In the genomic region with DNA sequence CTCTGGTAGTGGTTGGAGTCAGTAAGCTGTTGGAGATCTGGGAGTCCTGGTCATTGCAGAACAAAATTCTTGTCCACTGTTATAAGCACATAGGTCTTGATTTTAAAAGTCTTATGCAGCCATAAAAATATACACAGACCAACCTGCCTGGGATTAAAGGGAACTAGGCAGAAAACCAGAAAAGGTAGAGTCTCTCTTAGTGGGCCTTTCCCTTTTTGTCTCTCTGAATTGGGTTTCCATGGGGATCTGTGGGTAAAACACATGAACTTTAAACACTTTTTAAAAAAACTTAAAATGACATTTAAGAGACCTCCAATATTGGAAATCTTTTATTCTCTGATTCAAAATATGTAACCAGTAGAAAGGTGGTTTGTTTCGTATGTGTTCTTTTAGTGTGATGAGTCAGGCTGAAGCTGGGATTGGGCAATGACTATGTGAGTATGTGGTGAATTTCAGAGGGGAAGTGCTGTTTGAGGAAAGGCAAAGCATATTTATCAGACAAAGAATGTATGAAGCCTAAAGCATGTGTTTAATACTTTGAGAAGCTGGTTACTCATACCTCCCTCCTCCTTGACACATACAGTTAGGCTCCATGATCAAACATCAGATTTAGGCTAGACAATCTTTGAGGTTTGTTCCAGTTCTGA, we compare ENCODE assay signal across 11 cellular contexts. TPM values are rescaled to one million over a fixed set of nuclear protein-coding genes. Genes with fewer than 3 reads are reported as not detected.
DNase-seq lines count a peak whose midpoint lies in the region; ATAC-seq and TF ChIP-seq lines count a peak whose summit lies in the region.
"Had no signal": no experiment of that assay in that cellular context is flagged by ENCODE, and none has a peak within 500 bp of the region (broad histone marks: within the 10 kb centered on the region; RNA-seq: fewer than 3 reads in every experiment).

No MANE protein-coding gene starts in this region.

- ATAC-seq in GM21529 (IDR thresholded peaks at IDR 0.05; ENCODE audit: unreplicated experiment) = no peak
- no peak for ATAC-seq in GM18502 (IDR thresholded peaks at IDR 0.05; ENCODE audit: poor library complexity, unreplicated experiment)

- H3K27ac Mint-ChIP-seq in activated T-helper 2 cell treated with anti-CD3 and anti-CD28 coated beads, Interferon-gamma antibody, Interleukin-2, Interleukin-4, amounts not matched to agents 10 μg/mL and 5 μg/mL and 100 μg/mL, durations not matched to agents 14 hours and 24 hours and 36 hours = peak overlapping the region; percentile 80

- no peak overlapping the region for H3K4me3 ChIP-seq in AG09309 (ENCODE audit: control insufficient read depth, low read depth, low read length)
- H3K4me3 ChIP-seq in kidney epithelial cell (ENCODE audit: low read depth, low read length) = no peak overlapping the region

- intact Hi-C loops in activated T-helper 2 cell treated with anti-CD3 and anti-CD28 coated beads, Interferon-gamma antibody, Interleukin-2, Interleukin-4, amounts not matched to agents 10 μg/mL and 5 μg/mL and 100 μg/mL, durations not matched to agents 14 hours and 24 hours and 36 hours (cut with micrococcal nuclease) = loop anchor here (1.0 to 2.0 kb wide), 3 partner anchors 83 to 163 kb away; a partner anchor contains a TSS

- peaks cover 18% of the 10 kb centered on the region for H3K4me1 Mint-ChIP-seq in activated T-helper 2 cell treated with anti-CD3 and anti-CD28 coated beads, Interferon-gamma antibody, Interleukin-2, Interleukin-4, amounts not matched to agents 10 μg/mL and 5 μg/mL and 100 μg/mL, durations not matched to agents 14 hours and 24 hours and 36 hours (ENCODE audit: low read depth)

- H3K27me3 ChIP-seq in kidney epithelial cell (ENCODE audit: control insufficient read depth, insufficient read depth, low read length) = no peaks in the 10 kb centered on the region
- H3K27me3 ChIP-seq: neutrophil had no signal

- no peak for TF ChIP-seq CTCF in AG09309 (IDR thresholded peaks at IDR 0.05; ENCODE audit: control insufficient read depth, insufficient read depth, low read depth, low read length, missing control alignments)
- TF ChIP-seq CTCF in kidney epithelial cell (IDR thresholded peaks at IDR 0.05; ENCODE audit: insufficient read depth, low read length, poor library complexity, severe bottlenecking) = no peak

- DNase-seq in AG09309 (ENCODE audit: low read depth) (peak; percentile 84), HS-27A (ENCODE audit: low read depth) (peak; percentile 59), kidney epithelial cell (ENCODE audit: low read depth) (peak; percentile 67), NCI-H69 (lab: John Stamatoyannopoulos, UW) (no peak)
- no peak for DNase-seq in activated T-helper 2 cell treated with anti-CD3 and anti-CD28 coated beads, Interferon-gamma antibody, Interleukin-2, Interleukin-4, amounts not matched to agents 10 μg/mL and 5 μg/mL and 100 μg/mL, durations not matched to agents 14 hours and 24 hours and 36 hours (ENCODE audit: low spot score)
- no peak for DNase-seq in stimulated activated CD8-positive, alpha-beta memory T cell treated with anti-CD3 and anti-CD28 coated beads, Interleukin-4, amount 100 ng/mL, for 48 hours
- DNase-seq: activated CD8-positive, alpha-beta memory T cell treated with anti-CD3 and anti-CD28 coated beads for 24 hours; NCI-H2029 treated with DMSO at 0.1 percent for 48 hours had no signal

- H3K36me3 Mint-ChIP-seq in activated T-helper 2 cell treated with anti-CD3 and anti-CD28 coated beads, Interferon-gamma antibody, Interleukin-2, Interleukin-4, amounts not matched to agents 10 μg/mL and 5 μg/mL and 100 μg/mL, durations not matched to agents 14 hours and 24 hours and 36 hours (ENCODE audit: low read depth) = no peaks in the 10 kb centered on the region

- H3K9me3 Mint-ChIP-seq in activated T-helper 2 cell treated with anti-CD3 and anti-CD28 coated beads, Interferon-gamma antibody, Interleukin-2, Interleukin-4, amounts not matched to agents 10 μg/mL and 5 μg/mL and 100 μg/mL, durations not matched to agents 14 hours and 24 hours and 36 hours = no peaks in the 10 kb centered on the region

- no peaks in the 10 kb centered on the region for H3K27me3 Mint-ChIP-seq in activated T-helper 2 cell treated with anti-CD3 and anti-CD28 coated beads, Interferon-gamma antibody, Interleukin-2, Interleukin-4, amounts not matched to agents 10 μg/mL and 5 μg/mL and 100 μg/mL, durations not matched to agents 14 hours and 24 hours and 36 hours (ENCODE audit: low read depth)

- H3K36me3 ChIP-seq in kidney epithelial cell (ENCODE audit: control insufficient read depth, insufficient read depth, low read length) = no peaks in the 10 kb centered on the region
- H3K36me3 ChIP-seq: neutrophil had no signal

- H3K4me3 Mint-ChIP-seq in activated T-helper 2 cell treated with anti-CD3 and anti-CD28 coated beads, Interferon-gamma antibody, Interleukin-2, Interleukin-4, amounts not matched to agents 10 μg/mL and 5 μg/mL and 100 μg/mL, durations not matched to agents 14 hours and 24 hours and 36 hours (ENCODE audit: low read depth) = no peak overlapping the region

RNA-seq across cellular contexts. Expression of a gene that starts 29.6 kb away (rescaled TPM):
- 1.1 and 1.5 TPM in 2 replicates for total RNA-seq in activated T-helper 2 cell treated with anti-CD3 and anti-CD28 coated beads, Interferon-gamma antibody, Interleukin-2, Interleukin-4, amounts not matched to agents 10 μg/mL and 5 μg/mL and 100 μg/mL, durations not matched to agents 14 hours and 24 hours and 36 hours
- 3.6 and 5.0 TPM in 2 replicates for total RNA-seq in kidney epithelial cell

Comparison
In these comparisons a context has a peak if more than half of its experiments do, and no peak if none do; other contexts are left out.
1. DNase-seq: peak in AG09309 (single experiment), HS-27A (single experiment) and kidney epithelial cell (single experiment); none in activated T-helper 2 cell treated with anti-CD3 and anti-CD28 coated beads, Interferon-gamma antibody, Interleukin-2, Interleukin-4, amounts not matched to agents 10 μg/mL and 5 μg/mL and 100 μg/mL, durations not matched to agents 14 hours and 24 hours and 36 hours (single experiment), stimulated activated CD8-positive, alpha-beta memory T cell treated with anti-CD3 and anti-CD28 coated beads, Interleukin-4, amount 100 ng/mL, for 48 hours (single experiment) and NCI-H69 (single experiment).